ENCODE assay signal across 2 cellular contexts in the genomic region with DNA sequence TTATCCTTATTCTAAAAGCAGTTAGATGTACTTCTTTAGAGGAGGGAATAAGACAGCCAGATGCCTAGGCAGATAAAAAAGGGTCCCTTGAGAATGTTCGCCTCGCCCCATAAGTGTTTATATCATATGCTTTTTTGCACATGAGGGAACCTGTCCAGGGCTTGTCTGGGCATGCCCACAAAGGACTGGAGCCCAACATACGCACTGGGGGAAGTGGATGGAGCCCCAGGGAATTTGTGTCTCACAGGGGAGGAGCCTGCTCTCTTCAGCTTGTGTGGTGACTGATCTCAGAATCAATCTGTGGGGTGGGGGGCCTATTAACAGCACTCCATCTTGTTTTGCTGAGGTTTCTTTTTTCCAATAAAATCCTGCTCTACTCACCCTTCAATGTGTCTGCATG.
A peak's percentile ranks its signal among the peaks of the same experiment; 100 is the strongest.
TF ChIP-seq lines count a peak whose summit lies in the region.

No MANE protein-coding gene starts in this region.

TF ChIP-seq in HEK293, 187 proteins besides CTCF, POLR2A, EP300 and RAD21:
- TF ChIP-seq ZSCAN16 (tag by site-specific recombination; IDR thresholded peaks at IDR 0.05) = no peak
- TF ChIP-seq ZNF776 (tag by site-specific recombination; IDR thresholded peaks at IDR 0.05; ENCODE audit: borderline replicate concordance) = no peak
- no peak for TF ChIP-seq ZSCAN30 (tag by site-specific recombination; IDR thresholded peaks at IDR 0.05)
- TF ChIP-seq, protein P1, sequence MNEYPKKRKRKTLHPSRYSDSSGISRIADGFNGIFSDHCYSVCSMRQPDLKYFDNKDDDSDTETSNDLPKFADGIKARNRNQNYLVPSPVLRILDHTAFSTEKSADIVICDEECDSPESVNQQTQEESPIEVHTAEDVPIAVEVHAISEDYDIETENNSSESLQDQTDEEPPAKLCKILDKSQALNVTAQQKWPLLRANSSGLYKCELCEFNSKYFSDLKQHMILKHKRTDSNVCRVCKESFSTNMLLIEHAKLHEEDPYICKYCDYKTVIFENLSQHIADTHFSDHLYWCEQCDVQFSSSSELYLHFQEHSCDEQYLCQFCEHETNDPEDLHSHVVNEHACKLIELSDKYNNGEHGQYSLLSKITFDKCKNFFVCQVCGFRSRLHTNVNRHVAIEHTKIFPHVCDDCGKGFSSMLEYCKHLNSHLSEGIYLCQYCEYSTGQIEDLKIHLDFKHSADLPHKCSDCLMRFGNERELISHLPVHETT (tag by site-specific recombination; IDR thresholded peaks at IDR 0.05) = no peak

TF ChIP-seq in GM12878, 131 proteins besides CTCF, POLR2A, EP300 and RAD21:
- TF ChIP-seq, protein P2, sequence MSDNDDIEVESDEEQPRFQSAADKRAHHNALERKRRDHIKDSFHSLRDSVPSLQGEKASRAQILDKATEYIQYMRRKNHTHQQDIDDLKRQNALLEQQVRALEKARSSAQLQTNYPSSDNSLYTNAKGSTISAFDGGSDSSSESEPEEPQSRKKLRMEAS (IDR thresholded peaks at IDR 0.05; ENCODE audit: low read depth, low read length) = no peak
- TF ChIP-seq MEF2B (IDR thresholded peaks at IDR 0.05; ENCODE audit: partially characterized antibody, poor library complexity, severe bottlenecking) = peak; percentile 42
